In genomic region chr4:61200195-61200990, GRCh38 we compare ENCODE assay signal across 9 cellular contexts. TPM values are rescaled to one million over a fixed set of nuclear protein-coding genes. Genes with fewer than 3 reads are reported as not detected.
DNase-seq lines count a peak whose midpoint lies in the region; ATAC-seq, FAIRE-seq and TF ChIP-seq lines count a peak whose summit lies in the region.
"Had no signal": no experiment of that assay in that cellular context is flagged by ENCODE, and none has a peak within 500 bp of the region (broad histone marks: within the 10 kb centered on the region; RNA-seq: fewer than 3 reads in every experiment).

ADGRL3 (plus strand) TSS chr4:61200326.

- H3K4me1 ChIP-seq in pancreas: no peaks in the 10 kb centered on the region

- 1% methylated on average over 46 to 101 of the region's 101 CpGs for WGBS in pancreas, 2 donors

- no peaks in the 10 kb centered on the region for H3K9me3 Mint-ChIP-seq in T-helper 1 cell treated with Interleukin-12 subunit alpha and Interleukin-12 subunit beta and Interleukin-4 antibody, amounts not matched to agents 30 μg/mL and 1 μg/mL, for 36 hours
- H3K9me3 Mint-ChIP-seq in naive thymus-derived CD8-positive, alpha-beta T cell: peaks cover 0 to 22% (median 8%) of the 10 kb centered on the region in 9 donors

- no peak within 1 kb of the TSS for H3K27ac ChIP-seq in pancreas

- H3K4me3 ChIP-seq in pancreas: peak within 1 kb of the TSS; percentile 10 to 45 (median 29)

- TF ChIP-seq CTCF in pancreas (IDR thresholded peaks at IDR 0.05): no peak

- no peak for FAIRE-seq in pancreas (lab: Jason Lieb, UNC)

- H3K4me3 Mint-ChIP-seq in T-helper 1 cell treated with Interleukin-12 subunit alpha and Interleukin-12 subunit beta and Interleukin-4 antibody, amounts not matched to agents 30 μg/mL and 1 μg/mL, for 36 hours: peak within 1 kb of the TSS; percentile 60
- peak within 1 kb of the TSS in 5 of 10 donors; percentile 6 to 47 (median 19) for H3K4me3 Mint-ChIP-seq in naive thymus-derived CD8-positive, alpha-beta T cell

- H3K27ac Mint-ChIP-seq in T-helper 1 cell treated with Interleukin-12 subunit alpha and Interleukin-12 subunit beta and Interleukin-4 antibody, amounts not matched to agents 30 μg/mL and 1 μg/mL, for 36 hours: no peak within 1 kb of the TSS
- no peak within 1 kb of the TSS for H3K27ac Mint-ChIP-seq in naive thymus-derived CD8-positive, alpha-beta T cell
- H3K27ac Mint-ChIP-seq: CD4-positive, CD25-positive, alpha-beta regulatory T cell had no signal

- peaks cover 1% of the 10 kb centered on the region for H3K4me1 Mint-ChIP-seq in T-helper 1 cell treated with Interleukin-12 subunit alpha and Interleukin-12 subunit beta and Interleukin-4 antibody, amounts not matched to agents 30 μg/mL and 1 μg/mL, for 36 hours (ENCODE audit: low read depth)
- H3K4me1 Mint-ChIP-seq in naive thymus-derived CD8-positive, alpha-beta T cell: peaks cover 0 to 9% (median 0%) of the 10 kb centered on the region in 4 donors
- H3K4me1 Mint-ChIP-seq: CD4-positive, CD25-positive, alpha-beta regulatory T cell had no signal

- POLR2A ChIA-PET in naive thymus-derived CD8-positive, alpha-beta T cell (lab: Charles Lee): no interaction called here

- peaks cover 0 to 13% (median 3%) of the 10 kb centered on the region in 4 donors for H3K27me3 ChIP-seq in pancreas

- H3K9me3 ChIP-seq in pancreas: no peaks in the 10 kb centered on the region

- no peak for DNase-seq in T-helper 1 cell
- peak; percentile 51 for DNase-seq in Right ventricle myocardium superior
- peak in 3 of 6 donors; percentile 8 to 63 (median 57) for DNase-seq in pancreas
- DNase-seq in stimulated activated naive CD4-positive, alpha-beta T cell treated with Interleukin-2 at 50 U/mL for 16 hours (lab: John Stamatoyannopoulos, UW): no peak
- no peak for DNase-seq in effector CD8-positive, alpha-beta T cell (lab: John Stamatoyannopoulos, UW)
- no peak for DNase-seq in naive thymus-derived CD8-positive, alpha-beta T cell
- DNase-seq: CD4-positive, CD25-positive, alpha-beta regulatory T cell had no signal

- H3K27me3 Mint-ChIP-seq in T-helper 1 cell treated with Interleukin-12 subunit alpha and Interleukin-12 subunit beta and Interleukin-4 antibody, amounts not matched to agents 30 μg/mL and 1 μg/mL, for 36 hours (ENCODE audit: low read depth): peaks cover 50% of the 10 kb centered on the region
- peaks cover 25 to 64% (median 44%) of the 10 kb centered on the region in 5 donors for H3K27me3 Mint-ChIP-seq in naive thymus-derived CD8-positive, alpha-beta T cell

- H3K36me3 Mint-ChIP-seq in T-helper 1 cell treated with Interleukin-12 subunit alpha and Interleukin-12 subunit beta and Interleukin-4 antibody, amounts not matched to agents 30 μg/mL and 1 μg/mL, for 36 hours (ENCODE audit: low read depth): peaks cover 1% of the 10 kb centered on the region
- peaks cover 2 to 7% (median 6%) of the 10 kb centered on the region in 3 donors for H3K36me3 Mint-ChIP-seq in naive thymus-derived CD8-positive, alpha-beta T cell
- H3K36me3 Mint-ChIP-seq: CD4-positive, CD25-positive, alpha-beta regulatory T cell had no signal

- no peaks in the 10 kb centered on the region for H3K36me3 ChIP-seq in pancreas

- ATAC-seq in SK-N-SH treated with all-trans-retinoic acid at 6 μM for 48 hours (peak; percentile 56), Right ventricle myocardium superior (ENCODE audit: poor library complexity) (peak; percentile 74), pancreas (peak in 3 of 4 donors; percentile 32 to 42 (median 37))
- ATAC-seq in naive thymus-derived CD8-positive, alpha-beta T cell: no peak

- intact Hi-C loops in Right ventricle myocardium superior (cut with DNase I) (no loop called here), pancreas (cut with DNase I) (no loop called here)

TF ChIP-seq in SK-N-SH treated with all-trans-retinoic acid at 6 μM for 48 hours, 23 proteins besides CTCF, POLR2A, EP300 and RAD21:
- no peak for TF ChIP-seq RARB (CRISPR knock-in tag; IDR thresholded peaks at IDR 0.05)
- no peak for TF ChIP-seq ZFP3 (CRISPR knock-in tag; IDR thresholded peaks at IDR 0.05)
- TF ChIP-seq OSR1 (CRISPR knock-in tag; IDR thresholded peaks at IDR 0.05): no peak
- TF ChIP-seq ZNF565 (CRISPR knock-in tag; conservative IDR thresholded peaks at IDR 0.05; ENCODE audit: low read depth): no peak
- no peak for TF ChIP-seq ZC3H10 (CRISPR knock-in tag; IDR thresholded peaks at IDR 0.05)
- no peak for TF ChIP-seq ZNF70 (CRISPR knock-in tag; IDR thresholded peaks at IDR 0.05)
- no peak for TF ChIP-seq ZFP30 (CRISPR knock-in tag; IDR thresholded peaks at IDR 0.05)
- no peak for TF ChIP-seq CSRNP3 (CRISPR knock-in tag; IDR thresholded peaks at IDR 0.05)
- TF ChIP-seq TSHZ2 (CRISPR knock-in tag; IDR thresholded peaks at IDR 0.05): no peak
- TF ChIP-seq ZNF8 (CRISPR knock-in tag; IDR thresholded peaks at IDR 0.05): no peak
- no peak for TF ChIP-seq PPARA (CRISPR knock-in tag; IDR thresholded peaks at IDR 0.05; ENCODE audit: borderline replicate concordance)
- no peak for TF ChIP-seq PATZ1 (CRISPR knock-in tag; IDR thresholded peaks at IDR 0.05; ENCODE audit: borderline replicate concordance)

RNA-seq across cellular contexts. Expression of gene ADGRL3, which starts in this region (rescaled TPM):
- total RNA-seq in Right ventricle myocardium superior: 3.0 TPM
- 1 to 10 TPM in 1 of 6 donors, under 1 TPM in 5; 0.14 to 1.4 (median 0.35) TPM for total RNA-seq in pancreas
- under 1 TPM; 0.08 to 0.21 TPM for polyA plus RNA-seq in pancreas
- not detected for total RNA-seq in naive thymus-derived CD8-positive, alpha-beta T cell
- polyA plus RNA-seq in naive thymus-derived CD8-positive, alpha-beta T cell: not detected
- total RNA-seq: CD4-positive, CD25-positive, alpha-beta regulatory T cell had no signal
- polyA plus RNA-seq: CD4-positive, CD25-positive, alpha-beta regulatory T cell had no signal

Comparison
In these comparisons a context has a peak if more than half of its experiments do, and no peak if none do; other contexts are left out.
1. ATAC-seq: peak in SK-N-SH treated with all-trans-retinoic acid at 6 μM for 48 hours (single experiment), Right ventricle myocardium superior (single experiment) and pancreas (3 of 4); none in naive thymus-derived CD8-positive, alpha-beta T cell (0 of 2).